Comparison of ENCODE assay signal across 1 cellular context in the genomic region with DNA sequence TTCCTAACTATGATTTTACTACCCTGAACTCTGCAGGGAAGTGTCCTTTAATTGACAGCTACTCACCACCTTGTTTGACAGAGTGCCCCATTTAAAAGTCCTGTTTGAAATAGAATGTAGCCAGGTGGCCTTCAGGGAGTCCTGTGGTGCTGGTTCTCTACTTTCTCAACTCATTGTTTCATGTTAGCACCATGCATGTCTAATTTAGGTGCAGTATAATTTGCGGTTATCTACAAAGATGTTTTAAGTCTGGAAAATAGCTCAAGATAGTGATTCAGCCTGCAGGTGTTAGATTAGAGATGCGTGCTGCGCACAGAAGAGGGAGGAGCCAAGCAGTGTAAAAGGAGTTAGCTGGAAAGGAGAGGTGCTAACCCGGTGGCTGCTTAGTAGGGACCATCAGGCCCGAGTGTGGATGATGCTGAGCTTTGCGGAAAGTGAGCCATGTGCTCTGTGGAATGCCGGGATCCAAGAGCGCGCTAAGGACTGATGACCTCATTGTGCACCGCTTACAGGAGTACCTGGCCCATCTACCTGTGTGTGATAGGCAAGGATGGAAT.
TF ChIP-seq lines count a peak whose summit lies in the region.

No MANE protein-coding gene starts in this region.

TF ChIP-seq in K562, 482 proteins besides CTCF, POLR2A, EP300 and RAD21 (continued from another document and continues in another):
- TF ChIP-seq, protein P1, sequence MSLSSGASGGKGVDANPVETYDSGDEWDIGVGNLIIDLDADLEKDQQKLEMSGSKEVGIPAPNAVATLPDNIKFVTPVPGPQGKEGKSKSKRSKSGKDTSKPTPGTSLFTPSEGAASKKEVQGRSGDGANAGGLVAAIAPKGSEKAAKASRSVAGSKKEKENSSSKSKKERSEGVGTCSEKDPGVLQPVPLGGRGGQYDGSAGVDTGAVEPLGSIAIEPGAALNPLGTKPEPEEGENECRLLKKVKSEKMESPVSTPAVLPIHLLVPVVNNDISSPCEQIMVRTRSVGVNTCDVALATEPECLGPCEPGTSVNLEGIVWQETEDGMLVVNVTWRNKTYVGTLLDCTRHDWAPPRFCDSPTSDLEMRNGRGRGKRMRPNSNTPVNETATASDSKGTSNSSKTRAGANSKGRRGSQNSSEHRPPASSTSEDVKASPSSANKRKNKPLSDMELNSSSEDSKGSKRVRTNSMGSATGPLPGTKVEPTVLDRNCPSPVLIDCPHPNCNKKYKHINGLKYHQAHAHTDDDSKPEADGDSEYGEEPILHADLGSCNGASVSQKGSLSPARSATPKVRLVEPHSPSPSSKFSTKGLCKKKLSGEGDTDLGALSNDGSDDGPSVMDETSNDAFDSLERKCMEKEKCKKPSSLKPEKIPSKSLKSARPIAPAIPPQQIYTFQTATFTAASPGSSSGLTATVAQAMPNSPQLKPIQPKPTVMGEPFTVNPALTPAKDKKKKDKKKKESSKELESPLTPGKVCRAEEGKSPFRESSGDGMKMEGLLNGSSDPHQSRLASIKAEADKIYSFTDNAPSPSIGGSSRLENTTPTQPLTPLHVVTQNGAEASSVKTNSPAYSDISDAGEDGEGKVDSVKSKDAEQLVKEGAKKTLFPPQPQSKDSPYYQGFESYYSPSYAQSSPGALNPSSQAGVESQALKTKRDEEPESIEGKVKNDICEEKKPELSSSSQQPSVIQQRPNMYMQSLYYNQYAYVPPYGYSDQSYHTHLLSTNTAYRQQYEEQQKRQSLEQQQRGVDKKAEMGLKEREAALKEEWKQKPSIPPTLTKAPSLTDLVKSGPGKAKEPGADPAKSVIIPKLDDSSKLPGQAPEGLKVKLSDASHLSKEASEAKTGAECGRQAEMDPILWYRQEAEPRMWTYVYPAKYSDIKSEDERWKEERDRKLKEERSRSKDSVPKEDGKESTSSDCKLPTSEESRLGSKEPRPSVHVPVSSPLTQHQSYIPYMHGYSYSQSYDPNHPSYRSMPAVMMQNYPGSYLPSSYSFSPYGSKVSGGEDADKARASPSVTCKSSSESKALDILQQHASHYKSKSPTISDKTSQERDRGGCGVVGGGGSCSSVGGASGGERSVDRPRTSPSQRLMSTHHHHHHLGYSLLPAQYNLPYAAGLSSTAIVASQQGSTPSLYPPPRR (CRISPR knock-in tag; IDR thresholded peaks at IDR 0.05; ENCODE audit: borderline replicate concordance), result no peak
- TF ChIP-seq ZNF589 (CRISPR knock-in tag; IDR thresholded peaks at IDR 0.05; ENCODE audit: low read depth), result no peak
- TF ChIP-seq, protein P2, sequence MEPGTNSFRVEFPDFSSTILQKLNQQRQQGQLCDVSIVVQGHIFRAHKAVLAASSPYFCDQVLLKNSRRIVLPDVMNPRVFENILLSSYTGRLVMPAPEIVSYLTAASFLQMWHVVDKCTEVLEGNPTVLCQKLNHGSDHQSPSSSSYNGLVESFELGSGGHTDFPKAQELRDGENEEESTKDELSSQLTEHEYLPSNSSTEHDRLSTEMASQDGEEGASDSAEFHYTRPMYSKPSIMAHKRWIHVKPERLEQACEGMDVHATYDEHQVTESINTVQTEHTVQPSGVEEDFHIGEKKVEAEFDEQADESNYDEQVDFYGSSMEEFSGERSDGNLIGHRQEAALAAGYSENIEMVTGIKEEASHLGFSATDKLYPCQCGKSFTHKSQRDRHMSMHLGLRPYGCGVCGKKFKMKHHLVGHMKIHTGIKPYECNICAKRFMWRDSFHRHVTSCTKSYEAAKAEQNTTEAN (CRISPR knock-in tag; IDR thresholded peaks at IDR 0.05), result no peak
- TF ChIP-seq JUNB (CRISPR knock-in tag; conservative IDR thresholded peaks at IDR 0.05), result no peak
- TF ChIP-seq, protein P3, sequence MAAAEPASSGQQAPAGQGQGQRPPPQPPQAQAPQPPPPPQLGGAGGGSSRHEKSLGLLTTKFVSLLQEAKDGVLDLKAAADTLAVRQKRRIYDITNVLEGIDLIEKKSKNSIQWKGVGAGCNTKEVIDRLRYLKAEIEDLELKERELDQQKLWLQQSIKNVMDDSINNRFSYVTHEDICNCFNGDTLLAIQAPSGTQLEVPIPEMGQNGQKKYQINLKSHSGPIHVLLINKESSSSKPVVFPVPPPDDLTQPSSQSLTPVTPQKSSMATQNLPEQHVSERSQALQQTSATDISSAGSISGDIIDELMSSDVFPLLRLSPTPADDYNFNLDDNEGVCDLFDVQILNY (CRISPR knock-in tag; IDR thresholded peaks at IDR 0.05), result no peak
- no peak for TF ChIP-seq FOXA3 (CRISPR knock-in tag; conservative IDR thresholded peaks at IDR 0.05 in 1 of 2, IDR thresholded peaks at IDR 0.05 in 1 of 2)
- TF ChIP-seq GATAD2A (IDR thresholded peaks at IDR 0.05), result no peak
- TF ChIP-seq YBX1 (IDR thresholded peaks at IDR 0.05), result no peak
- no peak for TF ChIP-seq POLR2H (tag; IDR thresholded peaks at IDR 0.05; ENCODE audit: low read depth)
- no peak for TF ChIP-seq NCOA6 (IDR thresholded peaks at IDR 0.05)
- TF ChIP-seq POLR3A (IDR thresholded peaks at IDR 0.05; ENCODE audit: borderline replicate concordance, extremely low read depth, insufficient read depth, insufficient read length), result no peak
- TF ChIP-seq, protein P4, sequence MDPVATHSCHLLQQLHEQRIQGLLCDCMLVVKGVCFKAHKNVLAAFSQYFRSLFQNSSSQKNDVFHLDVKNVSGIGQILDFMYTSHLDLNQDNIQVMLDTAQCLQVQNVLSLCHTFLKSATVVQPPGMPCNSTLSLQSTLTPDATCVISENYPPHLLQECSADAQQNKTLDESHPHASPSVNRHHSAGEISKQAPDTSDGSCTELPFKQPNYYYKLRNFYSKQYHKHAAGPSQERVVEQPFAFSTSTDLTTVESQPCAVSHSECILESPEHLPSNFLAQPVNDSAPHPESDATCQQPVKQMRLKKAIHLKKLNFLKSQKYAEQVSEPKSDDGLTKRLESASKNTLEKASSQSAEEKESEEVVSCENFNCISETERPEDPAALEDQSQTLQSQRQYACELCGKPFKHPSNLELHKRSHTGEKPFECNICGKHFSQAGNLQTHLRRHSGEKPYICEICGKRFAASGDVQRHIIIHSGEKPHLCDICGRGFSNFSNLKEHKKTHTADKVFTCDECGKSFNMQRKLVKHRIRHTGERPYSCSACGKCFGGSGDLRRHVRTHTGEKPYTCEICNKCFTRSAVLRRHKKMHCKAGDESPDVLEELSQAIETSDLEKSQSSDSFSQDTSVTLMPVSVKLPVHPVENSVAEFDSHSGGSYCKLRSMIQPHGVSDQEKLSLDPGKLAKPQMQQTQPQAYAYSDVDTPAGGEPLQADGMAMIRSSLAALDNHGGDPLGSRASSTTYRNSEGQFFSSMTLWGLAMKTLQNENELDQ (CRISPR knock-in tag; IDR thresholded peaks at IDR 0.05; ENCODE audit: borderline replicate concordance), result no peak
- TF ChIP-seq, protein P5, sequence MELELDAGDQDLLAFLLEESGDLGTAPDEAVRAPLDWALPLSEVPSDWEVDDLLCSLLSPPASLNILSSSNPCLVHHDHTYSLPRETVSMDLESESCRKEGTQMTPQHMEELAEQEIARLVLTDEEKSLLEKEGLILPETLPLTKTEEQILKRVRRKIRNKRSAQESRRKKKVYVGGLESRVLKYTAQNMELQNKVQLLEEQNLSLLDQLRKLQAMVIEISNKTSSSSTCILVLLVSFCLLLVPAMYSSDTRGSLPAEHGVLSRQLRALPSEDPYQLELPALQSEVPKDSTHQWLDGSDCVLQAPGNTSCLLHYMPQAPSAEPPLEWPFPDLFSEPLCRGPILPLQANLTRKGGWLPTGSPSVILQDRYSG (tag; conservative IDR thresholded peaks at IDR 0.05; ENCODE audit: low read depth), result no peak
- no peak for TF ChIP-seq MECOM (CRISPR knock-in tag; IDR thresholded peaks at IDR 0.05)
- TF ChIP-seq ZNF224 (CRISPR knock-in tag; IDR thresholded peaks at IDR 0.05), result no peak
- no peak for TF ChIP-seq SP2 (IDR thresholded peaks at IDR 0.05; ENCODE audit: extremely low read depth, low read depth, low read length, poor library complexity, severe bottlenecking)
- no peak for TF ChIP-seq IRF2 (CRISPR knock-in tag; IDR thresholded peaks at IDR 0.05)
- peak in 1 of 2 experiments; percentile 9; a peak in 1 of 4 replicates for TF ChIP-seq ARNT (IDR thresholded peaks at IDR 0.05)
- TF ChIP-seq, protein P6, sequence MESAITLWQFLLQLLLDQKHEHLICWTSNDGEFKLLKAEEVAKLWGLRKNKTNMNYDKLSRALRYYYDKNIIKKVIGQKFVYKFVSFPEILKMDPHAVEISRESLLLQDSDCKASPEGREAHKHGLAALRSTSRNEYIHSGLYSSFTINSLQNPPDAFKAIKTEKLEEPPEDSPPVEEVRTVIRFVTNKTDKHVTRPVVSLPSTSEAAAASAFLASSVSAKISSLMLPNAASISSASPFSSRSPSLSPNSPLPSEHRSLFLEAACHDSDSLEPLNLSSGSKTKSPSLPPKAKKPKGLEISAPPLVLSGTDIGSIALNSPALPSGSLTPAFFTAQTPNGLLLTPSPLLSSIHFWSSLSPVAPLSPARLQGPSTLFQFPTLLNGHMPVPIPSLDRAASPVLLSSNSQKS (CRISPR knock-in tag; IDR thresholded peaks at IDR 0.05), result no peak
- TF ChIP-seq LEF1 (IDR thresholded peaks at IDR 0.05), result peak; percentile 48; the same call in 1 of the 2 replicates
- TF ChIP-seq, protein P7, sequence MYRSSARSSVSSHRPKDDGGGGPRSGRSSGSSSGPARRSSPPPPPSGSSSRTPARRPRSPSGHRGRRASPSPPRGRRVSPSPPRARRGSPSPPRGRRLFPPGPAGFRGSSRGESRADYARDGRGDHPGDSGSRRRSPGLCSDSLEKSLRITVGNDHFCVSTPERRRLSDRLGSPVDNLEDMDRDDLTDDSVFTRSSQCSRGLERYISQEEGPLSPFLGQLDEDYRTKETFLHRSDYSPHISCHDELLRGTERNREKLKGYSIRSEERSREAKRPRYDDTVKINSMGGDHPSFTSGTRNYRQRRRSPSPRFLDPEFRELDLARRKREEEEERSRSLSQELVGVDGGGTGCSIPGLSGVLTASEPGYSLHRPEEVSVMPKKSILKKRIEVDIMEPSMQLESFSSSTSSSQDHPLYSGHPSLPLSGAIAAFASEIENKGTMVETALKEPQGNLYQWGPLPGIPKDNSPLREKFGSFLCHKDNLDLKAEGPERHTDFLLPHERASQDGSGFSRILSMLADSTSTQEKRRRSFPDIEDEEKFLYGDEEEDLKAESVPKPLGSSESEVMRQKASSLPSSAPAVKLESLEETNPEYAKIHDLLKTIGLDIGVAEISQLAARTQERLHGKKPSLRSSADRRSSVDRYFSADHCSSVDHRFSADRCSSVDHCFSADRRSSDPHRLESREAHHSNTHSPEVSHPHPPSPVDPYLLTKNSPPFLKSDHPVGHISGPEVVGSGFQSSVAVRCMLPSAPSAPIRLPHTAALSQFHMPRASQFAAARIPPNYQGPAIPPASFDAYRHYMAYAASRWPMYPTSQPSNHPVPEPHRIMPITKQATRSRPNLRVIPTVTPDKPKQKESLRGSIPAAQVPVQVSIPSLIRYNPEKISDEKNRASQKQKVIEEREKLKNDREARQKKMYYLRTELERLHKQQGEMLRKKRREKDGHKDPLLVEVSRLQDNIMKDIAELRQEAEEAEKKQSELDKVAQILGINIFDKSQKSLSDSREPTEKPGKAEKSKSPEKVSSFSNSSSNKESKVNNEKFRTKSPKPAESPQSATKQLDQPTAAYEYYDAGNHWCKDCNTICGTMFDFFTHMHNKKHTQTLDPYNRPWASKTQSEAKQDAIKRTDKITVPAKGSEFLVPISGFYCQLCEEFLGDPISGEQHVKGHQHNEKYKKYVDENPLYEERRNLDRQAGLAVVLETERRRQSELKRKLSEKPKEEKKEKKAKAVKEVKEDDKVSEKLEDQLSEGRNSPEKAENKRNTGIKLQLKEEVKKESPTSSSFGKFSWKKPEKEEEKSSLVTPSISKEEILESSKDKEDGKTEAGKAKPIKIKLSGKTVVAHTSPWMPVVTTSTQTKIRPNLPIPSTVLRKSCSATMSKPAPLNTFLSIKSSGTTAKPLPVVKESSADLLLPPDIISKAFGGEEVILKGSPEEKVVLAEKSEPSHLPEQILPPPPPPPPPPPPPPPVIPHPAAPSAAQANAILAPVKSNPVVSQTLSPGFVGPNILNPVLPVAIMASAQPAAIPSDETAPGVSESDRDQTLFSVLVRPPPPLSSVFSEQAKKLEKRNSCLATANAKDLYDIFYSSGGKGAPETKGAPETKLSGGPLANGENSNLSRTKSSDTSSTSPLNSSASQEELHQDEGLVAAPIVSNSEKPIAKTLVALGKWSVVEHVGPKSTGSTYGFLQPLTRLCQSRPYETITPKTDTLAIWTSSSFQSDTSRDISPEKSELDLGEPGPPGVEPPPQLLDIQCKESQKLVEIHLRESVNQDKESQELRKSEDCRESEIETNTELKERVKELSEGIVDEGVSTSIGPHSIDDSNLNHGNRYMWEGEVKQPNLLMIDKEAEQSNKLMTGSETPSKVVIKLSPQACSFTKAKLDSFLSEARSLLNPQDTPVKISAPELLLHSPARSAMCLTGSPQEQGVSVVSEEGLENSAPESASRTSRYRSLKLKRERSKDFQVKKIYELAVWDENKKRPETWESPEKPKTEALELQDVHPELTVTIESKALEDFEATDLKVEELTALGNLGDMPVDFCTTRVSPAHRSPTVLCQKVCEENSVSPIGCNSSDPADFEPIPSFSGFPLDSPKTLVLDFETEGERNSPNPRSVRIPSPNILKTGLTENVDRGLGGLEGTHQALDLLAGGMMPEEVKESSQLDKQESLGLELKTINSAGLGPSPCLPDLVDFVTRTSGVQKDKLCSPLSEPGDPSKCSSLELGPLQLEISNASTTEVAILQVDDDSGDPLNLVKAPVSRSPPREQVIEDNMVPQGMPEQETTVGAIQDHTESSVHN (IDR thresholded peaks at IDR 0.05; ENCODE audit: borderline replicate concordance in 1 of 2, low read depth in 1 of 2), result no peak
- TF ChIP-seq PHF21A (IDR thresholded peaks at IDR 0.05; ENCODE audit: borderline replicate concordance, low read depth), result no peak
- TF ChIP-seq TEAD4 (IDR thresholded peaks at IDR 0.05; ENCODE audit: low read length), result peak; percentile 93
- TF ChIP-seq TEAD4 (CRISPR knock-in tag; IDR thresholded peaks at IDR 0.05; ENCODE audit: borderline replicate concordance), result no peak
- peak in 1 of 2 experiments; percentile 25; a peak in 1 of 3 replicates for TF ChIP-seq CBX3 (IDR thresholded peaks at IDR 0.05; ENCODE audit: borderline replicate concordance in 1 of 2, low read length in 2 of 2)
- peak; percentile 46; the same call in 1 of the 2 replicates for TF ChIP-seq SUPT5H (IDR thresholded peaks at IDR 0.05)
- TF ChIP-seq BHLHE40 (IDR thresholded peaks at IDR 0.05; ENCODE audit: low read length), result no peak
- TF ChIP-seq, protein P8, sequence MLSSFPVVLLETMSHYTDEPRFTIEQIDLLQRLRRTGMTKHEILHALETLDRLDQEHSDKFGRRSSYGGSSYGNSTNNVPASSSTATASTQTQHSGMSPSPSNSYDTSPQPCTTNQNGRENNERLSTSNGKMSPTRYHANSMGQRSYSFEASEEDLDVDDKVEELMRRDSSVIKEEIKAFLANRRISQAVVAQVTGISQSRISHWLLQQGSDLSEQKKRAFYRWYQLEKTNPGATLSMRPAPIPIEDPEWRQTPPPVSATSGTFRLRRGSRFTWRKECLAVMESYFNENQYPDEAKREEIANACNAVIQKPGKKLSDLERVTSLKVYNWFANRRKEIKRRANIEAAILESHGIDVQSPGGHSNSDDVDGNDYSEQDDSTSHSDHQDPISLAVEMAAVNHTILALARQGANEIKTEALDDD (IDR thresholded peaks at IDR 0.05), result peak; percentile 70; the same call in 1 of the 2 replicates
- no peak for TF ChIP-seq GTF2F1 (IDR thresholded peaks at IDR 0.05; ENCODE audit: low read depth, low read length)
- TF ChIP-seq SOX6 (IDR thresholded peaks at IDR 0.05), result peak; percentile 76
- TF ChIP-seq DMBX1 (CRISPR knock-in tag; IDR thresholded peaks at IDR 0.05; ENCODE audit: borderline replicate concordance), result no peak
- TF ChIP-seq, protein P9, sequence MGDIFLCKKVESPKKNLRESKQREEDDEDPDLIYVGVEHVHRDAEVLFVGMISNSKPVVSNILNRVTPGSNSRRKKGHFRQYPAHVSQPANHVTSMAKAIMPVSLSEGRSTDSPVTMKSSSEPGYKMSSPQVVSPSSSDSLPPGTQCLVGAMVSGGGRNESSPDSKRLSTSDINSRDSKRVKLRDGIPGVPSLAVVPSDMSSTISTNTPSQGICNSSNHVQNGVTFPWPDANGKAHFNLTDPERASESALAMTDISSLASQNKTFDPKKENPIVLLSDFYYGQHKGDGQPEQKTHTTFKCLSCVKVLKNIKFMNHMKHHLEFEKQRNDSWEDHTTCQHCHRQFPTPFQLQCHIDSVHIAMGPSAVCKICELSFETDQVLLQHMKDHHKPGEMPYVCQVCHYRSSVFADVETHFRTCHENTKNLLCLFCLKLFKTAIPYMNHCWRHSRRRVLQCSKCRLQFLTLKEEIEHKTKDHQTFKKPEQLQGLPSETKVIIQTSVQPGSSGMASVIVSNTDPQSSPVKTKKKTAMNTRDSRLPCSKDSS (IDR thresholded peaks at IDR 0.05; ENCODE audit: low read depth, partially characterized antibody), result no peak
